ENCODE assay signal across 19 cellular contexts in genomic region chr2:187307606-187308005, GRCh38.
"Had no signal": no experiment of that assay in that cellular context is flagged by ENCODE, and none has a peak within 500 bp of the region (broad histone marks: within the 10 kb centered on the region; RNA-seq: fewer than 3 reads in every experiment).

No MANE protein-coding gene starts in this region.

- DNase-seq: IMR-90, Karpas-422, KG1, MM.1S, NCI-H1092 treated with DMSO at 0.1 percent for 48 hours, NCI-H1436, NCI-H187, NCI-H2029, NCI-H2081 treated with DMSO at 0.1 percent for 48 hours, NCI-H2171, NCI-H226, NCI-H446, NCI-H510A, NCI-H524 treated with DMSO at 0.1 percent for 48 hours, NCI-H69, NCI-H774, RPMI8226, SHP77 had no signal

- ATAC-seq: HepG2 had no signal
